In genomic region chr16:58299757-58300349, GRCh38 we compare ENCODE assay signal across 8 cellular contexts. TPM values are rescaled to one million over a fixed set of nuclear protein-coding genes. Genes with fewer than 3 reads are reported as not detected.
DNase-seq lines count a peak whose midpoint lies in the region; ATAC-seq lines count a peak whose summit lies in the region.

No MANE protein-coding gene starts in this region.

- in situ Hi-C loops in G401 (cut with HindIII; ENCODE audit: low sequenced_read_pairs) = no loop called here

- peak; percentile 4 for DNase-seq in activated naive CD4-positive, alpha-beta T cell treated with Interleukin-2 at 50 U/mL for 16 hours
- no peak for DNase-seq in activated naive CD4-positive, alpha-beta T cell treated with anti-CD3 and anti-CD28 coated beads, Interleukin-2, amount 50 U/mL, for 16 hours
- DNase-seq in NCI-H774 (lab: John Stamatoyannopoulos, UW) = peak; percentile 3
- DNase-seq in dermis microvascular lymphatic vessel endothelial cell (ENCODE audit: low read depth in 2 of 2) = peak; percentile 18 to 57
- peak; percentile 1 to 7 for DNase-seq in stimulated activated CD8-positive, alpha-beta memory T cell treated with anti-CD3 and anti-CD28 coated beads, Interleukin-15, amount 100 ng/mL, for 48 hours (ENCODE audit: low read depth in 2 of 2)
- DNase-seq in C1 segment of cervical spinal cord (lab: John Stamatoyannopoulos, UW) = no peak
- DNase-seq in G401 (ENCODE audit: low spot score) = no peak

- no peak for ATAC-seq in HG03439 (IDR thresholded peaks at IDR 0.05; ENCODE audit: unreplicated experiment)

RNA-seq across cellular contexts. Expression of gene PRSS54, which starts 5.0 kb away (rescaled TPM):
- not detected in 2 replicates for total RNA-seq in dermis microvascular lymphatic vessel endothelial cell
- not detected in 2 replicates for total RNA-seq in G401 (2014; rRNA removed; shearing (Covaris generic))

Comparison
In these comparisons a context has a peak if more than half of its experiments do, and no peak if none do; other contexts are left out.
1. DNase-seq: peak in activated naive CD4-positive, alpha-beta T cell treated with Interleukin-2 at 50 U/mL for 16 hours (single experiment), NCI-H774 (single experiment), dermis microvascular lymphatic vessel endothelial cell (2 of 2) and stimulated activated CD8-positive, alpha-beta memory T cell treated with anti-CD3 and anti-CD28 coated beads, Interleukin-15, amount 100 ng/mL, for 48 hours (2 of 2); none in activated naive CD4-positive, alpha-beta T cell treated with anti-CD3 and anti-CD28 coated beads, Interleukin-2, amount 50 U/mL, for 16 hours (single experiment), C1 segment of cervical spinal cord (0 of 14) and G401 (single experiment).